Comparison of ENCODE assay signal across 1 cellular context in the genomic region with DNA sequence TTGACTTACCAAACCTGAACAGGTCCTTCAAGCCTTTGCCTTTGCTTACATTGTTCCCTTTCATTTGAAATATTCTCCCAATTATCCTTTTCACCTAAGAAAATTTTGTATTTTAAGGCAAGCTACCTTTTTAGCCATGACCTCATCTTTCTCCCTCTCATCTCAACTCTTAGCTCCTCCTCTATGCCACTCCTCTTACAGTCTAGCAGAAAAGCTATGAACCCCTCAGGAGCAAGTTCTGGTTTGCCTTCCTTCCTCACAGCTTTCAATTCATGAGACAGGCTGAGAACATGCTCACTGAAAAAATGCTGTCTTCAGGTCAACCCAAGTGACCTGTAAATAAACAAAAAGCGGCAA.
TF ChIP-seq lines count a peak whose summit lies in the region.

No MANE protein-coding gene starts in this region.

TF ChIP-seq in SK-N-SH, 30 proteins besides CTCF, POLR2A, EP300 and RAD21 (continued from another document):
- TF ChIP-seq, protein P1, sequence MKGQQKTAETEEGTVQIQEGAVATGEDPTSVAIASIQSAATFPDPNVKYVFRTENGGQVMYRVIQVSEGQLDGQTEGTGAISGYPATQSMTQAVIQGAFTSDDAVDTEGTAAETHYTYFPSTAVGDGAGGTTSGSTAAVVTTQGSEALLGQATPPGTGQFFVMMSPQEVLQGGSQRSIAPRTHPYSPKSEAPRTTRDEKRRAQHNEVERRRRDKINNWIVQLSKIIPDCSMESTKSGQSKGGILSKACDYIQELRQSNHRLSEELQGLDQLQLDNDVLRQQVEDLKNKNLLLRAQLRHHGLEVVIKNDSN (IDR thresholded peaks at IDR 0.05; ENCODE audit: borderline replicate concordance, low read depth): no peak
- TF ChIP-seq ZBTB33 (IDR thresholded peaks at IDR 0.05; ENCODE audit: borderline replicate concordance, low read depth) (no peak), NFIC (IDR thresholded peaks at IDR 0.05; ENCODE audit: borderline replicate concordance) (no peak), MXI1 (IDR thresholded peaks at IDR 0.05; ENCODE audit: low read depth, low read length) (no peak), TAF1 (IDR thresholded peaks at IDR 0.05; ENCODE audit: borderline replicate concordance, low read depth, low read length) (no peak), POLR2AphosphoS5 (IDR thresholded peaks at IDR 0.05; ENCODE audit: low read depth, low read length) (no peak), RCOR1 (IDR thresholded peaks at IDR 0.05; ENCODE audit: low read length) (no peak), YY1 (IDR thresholded peaks at IDR 0.05; ENCODE audit: low read depth) (no peak), RFX5 (IDR thresholded peaks at IDR 0.05; ENCODE audit: low read length) (no peak), FOXJ3 (CRISPR knock-in tag; IDR thresholded peaks at IDR 0.05) (no peak), IRF3 (IDR thresholded peaks at IDR 0.05; ENCODE audit: low read depth, low read length) (no peak)
TF ChIP-seq in SK-N-SH: peak in this region for 0.
